ENCODE assay signal across 29 cellular contexts in the genomic region with DNA sequence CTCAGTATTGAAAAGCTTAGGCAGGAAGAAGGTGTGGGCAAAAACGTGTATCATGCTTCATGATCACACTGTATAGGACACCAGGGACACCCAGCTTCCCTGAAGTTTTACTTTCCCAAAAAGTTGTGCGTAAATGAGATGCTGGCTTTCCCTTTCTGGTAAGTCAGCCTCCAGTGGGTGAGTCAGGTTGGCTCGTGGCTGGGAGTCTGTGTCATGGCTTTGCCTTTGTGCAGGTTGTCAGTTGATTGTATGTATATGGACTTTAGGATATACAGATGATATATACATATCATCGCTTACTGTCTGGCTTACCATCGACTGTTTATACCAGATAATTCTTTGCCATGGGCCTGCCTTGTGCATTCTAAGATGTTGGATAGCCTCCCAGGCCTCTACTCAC.
"Had no signal": no experiment of that assay in that cellular context is flagged by ENCODE, and none has a peak within 500 bp of the region (broad histone marks: within the 10 kb centered on the region; RNA-seq: fewer than 3 reads in every experiment).

No MANE protein-coding gene starts in this region.

- H3K27ac Mint-ChIP-seq: activated B cell treated with CpG ODN at 0.5 μM for 24 hours; activated CD4-positive, alpha-beta T cell treated with anti-CD3 and anti-CD28 coated beads for 36 hours; activated naive CD8-positive, alpha-beta T cell treated with anti-CD3 and anti-CD28 coated beads for 36 hours; activated T-helper 2 cell treated with anti-CD3 and anti-CD28 coated beads, Interferon-gamma antibody, Interleukin-2, Interleukin-4, amounts not matched to agents 10 μg/mL and 5 μg/mL and 100 μg/mL, durations not matched to agents 14 hours and 24 hours and 36 hours; mesothelial cell of epicardium; nephron; T-helper 1 cell treated with Interleukin-12 subunit alpha and Interleukin-12 subunit beta and Interleukin-4 antibody, amounts not matched to agents 30 μg/mL and 1 μg/mL, for 36 hours had no signal

- H3K9me3 ChIP-seq: esophagus squamous epithelium, gastroesophageal sphincter, pancreas, right lobe of liver, tibial artery had no signal

- H3K27ac ChIP-seq: cardiac muscle cell, esophagus squamous epithelium, gastroesophageal sphincter, pancreas, right lobe of liver, skin epidermis, tibial artery had no signal

- H3K4me3 Mint-ChIP-seq: activated B cell treated with CpG ODN at 0.5 μM for 24 hours; activated CD4-positive, alpha-beta T cell treated with anti-CD3 and anti-CD28 coated beads for 36 hours; activated naive CD8-positive, alpha-beta T cell treated with anti-CD3 and anti-CD28 coated beads for 36 hours; activated T-cell treated with anti-CD3 and anti-CD28 coated beads, Interleukin-2, amount 50 U/mL, for 4 hours; mesothelial cell of epicardium; nephron; stimulated activated naive CD8-positive, alpha-beta T cell treated with anti-CD3 and anti-CD28 coated beads, Interleukin-15, amount 100 ng/mL, for 72 hours; T-helper 1 cell treated with Interleukin-12 subunit alpha and Interleukin-12 subunit beta and Interleukin-4 antibody, amounts not matched to agents 30 μg/mL and 1 μg/mL, for 36 hours had no signal

- H3K27me3 ChIP-seq: cardiac muscle cell, esophagus squamous epithelium, gastroesophageal sphincter, pancreas, right lobe of liver, tibial artery had no signal

- H3K36me3 Mint-ChIP-seq: activated naive CD8-positive, alpha-beta T cell treated with anti-CD3 and anti-CD28 coated beads for 36 hours; mesothelial cell of epicardium had no signal

- H3K36me3 ChIP-seq: cardiac muscle cell, esophagus squamous epithelium, gastroesophageal sphincter, pancreas, right lobe of liver, tibial artery had no signal

- H3K4me1 Mint-ChIP-seq: activated CD4-positive, alpha-beta T cell treated with anti-CD3 and anti-CD28 coated beads for 36 hours had no signal

- H3K27me3 Mint-ChIP-seq: activated B cell treated with CpG ODN at 0.5 μM for 24 hours; activated naive CD8-positive, alpha-beta T cell treated with anti-CD3 and anti-CD28 coated beads for 36 hours; stimulated activated naive CD8-positive, alpha-beta T cell treated with anti-CD3 and anti-CD28 coated beads, Interleukin-15, amount 100 ng/mL, for 72 hours had no signal

- H3K9me3 Mint-ChIP-seq: activated naive CD8-positive, alpha-beta T cell treated with anti-CD3 and anti-CD28 coated beads for 36 hours; activated T-cell treated with anti-CD3 and anti-CD28 coated beads, Interleukin-2, amount 50 U/mL, for 4 hours; activated T-helper 2 cell treated with anti-CD3 and anti-CD28 coated beads, Interferon-gamma antibody, Interleukin-2, Interleukin-4, amounts not matched to agents 10 μg/mL and 5 μg/mL and 100 μg/mL, durations not matched to agents 14 hours and 24 hours and 36 hours; mesothelial cell of epicardium; nephron; stimulated activated naive CD8-positive, alpha-beta T cell treated with anti-CD3 and anti-CD28 coated beads, Interleukin-15, amount 100 ng/mL, for 72 hours; T-helper 1 cell treated with Interleukin-12 subunit alpha and Interleukin-12 subunit beta and Interleukin-4 antibody, amounts not matched to agents 30 μg/mL and 1 μg/mL, for 36 hours had no signal

- H3K4me3 ChIP-seq: cardiac muscle cell, esophagus squamous epithelium, gastroesophageal sphincter, lung, pancreas, right lobe of liver, skin epidermis, tibial artery had no signal

- FAIRE-seq: astrocyte, kidney, pancreas, urothelium cell line had no signal

- ATAC-seq: activated CD4-positive, alpha-beta T cell treated with anti-CD3 and anti-CD28 coated beads for 36 hours; activated T-cell treated with anti-CD3 and anti-CD28 coated beads, Interleukin-2, amount 50 U/mL, for 4 hours; gastroesophageal sphincter; left lobe of liver; pancreas; right lobe of liver; stimulated activated naive CD8-positive, alpha-beta T cell treated with anti-CD3 and anti-CD28 coated beads, Interleukin-15, amount 100 ng/mL, for 72 hours had no signal

- DNase-seq: activated B cell treated with CpG ODN at 0.5 μM for 24 hours; activated CD4-positive, alpha-beta T cell treated with anti-CD3 and anti-CD28 coated beads for 36 hours; activated CD4-positive, alpha-beta T cell treated with anti-CD3 and anti-CD28 coated beads, Interleukin-2, amount 50 U/mL, for 48 hours; activated CD8-positive, alpha-beta memory T cell treated with anti-CD3 and anti-CD28 coated beads, Interleukin-2, amount 50 U/mL, for 48 hours; activated naive CD4-positive, alpha-beta T cell; activated naive CD8-positive, alpha-beta T cell treated with anti-CD3 and anti-CD28 coated beads for 36 hours; activated T-cell treated with anti-CD3 and anti-CD28 coated beads, Interleukin-2, amount 50 U/mL, for 4 hours; effector CD4-positive, alpha-beta T cell; esophagus squamous epithelium; head of caudate nucleus; hypothalamus; kidney; pancreas; right lobe of liver; stimulated activated CD4-positive, alpha-beta T cell treated with anti-CD3 and anti-CD28 coated beads, Interleukin-1b, Interleukin-23, amount 100 ng/mL, for 48 hours; stimulated activated naive CD8-positive, alpha-beta T cell treated with anti-CD3 and anti-CD28 coated beads, Interleukin-15, amount 100 ng/mL, for 72 hours; T1000; tibial artery had no signal

- H3K4me1 ChIP-seq: pancreas had no signal
